1 cellular context compared by ENCODE assay signal in the genomic region with DNA sequence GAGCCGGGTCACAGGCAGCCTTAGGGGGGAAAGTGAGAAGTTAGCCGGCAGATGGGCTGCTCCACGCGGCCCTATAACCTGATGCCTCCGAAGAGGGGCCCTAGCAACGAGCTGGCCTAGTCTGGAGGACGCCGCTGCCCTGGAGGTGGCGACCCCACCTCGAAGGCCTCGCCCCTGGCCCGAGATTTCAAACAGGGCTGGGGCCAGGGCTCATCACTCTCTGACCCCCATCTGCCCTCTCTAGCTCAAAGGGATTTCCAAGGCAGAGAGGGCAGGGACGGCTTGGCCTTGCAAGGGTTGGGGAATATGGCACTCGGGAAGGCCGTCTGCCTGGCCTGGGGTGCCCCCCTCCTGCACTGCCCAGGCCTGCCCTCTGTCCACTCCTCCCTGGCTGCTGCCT.
TF ChIP-seq lines count a peak whose summit lies in the region.

No MANE protein-coding gene starts in this region.

TF ChIP-seq in endothelial cell of umbilical vein, 7 proteins besides CTCF, POLR2A, EP300 and RAD21:
- TF ChIP-seq EZH2 (IDR thresholded peaks at IDR 0.05; ENCODE audit: borderline replicate concordance, low read depth, low read length, severe bottlenecking) (peak; percentile 6), MYC (IDR thresholded peaks at IDR 0.05; ENCODE audit: low read depth, low read length) (no peak), GATA2 (IDR thresholded peaks at IDR 0.05; ENCODE audit: insufficient read depth, insufficient read length, low read depth, low read length) (no peak), FOS (IDR thresholded peaks at IDR 0.05; ENCODE audit: borderline replicate concordance, insufficient read depth, low read length) (no peak), POLR2AphosphoS5 (IDR thresholded peaks at IDR 0.05; ENCODE audit: insufficient read depth, low read depth, low read length) (no peak), JUN (IDR thresholded peaks at IDR 0.05; ENCODE audit: borderline replicate concordance, insufficient read depth, insufficient read length, low read depth) (no peak)
- TF ChIP-seq, protein P1, sequence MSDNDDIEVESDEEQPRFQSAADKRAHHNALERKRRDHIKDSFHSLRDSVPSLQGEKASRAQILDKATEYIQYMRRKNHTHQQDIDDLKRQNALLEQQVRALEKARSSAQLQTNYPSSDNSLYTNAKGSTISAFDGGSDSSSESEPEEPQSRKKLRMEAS (IDR thresholded peaks at IDR 0.05; ENCODE audit: insufficient read depth, insufficient read length), result no peak
